In genomic region chr1:168470821-168471473, GRCh38 we compare ENCODE assay signal across 8 cellular contexts.
A peak's percentile ranks its signal among the peaks of the same experiment; 100 is the strongest.
DNase-seq lines count a peak whose midpoint lies in the region; ATAC-seq and TF ChIP-seq lines count a peak whose summit lies in the region.

No MANE protein-coding gene starts in this region.

- H3K27ac ChIP-seq in HEK293 (ENCODE audit: extremely low read depth, low read depth, low read length) (no peak overlapping the region), neuronal stem cell (replicated peaks; ENCODE audit: low read length) (no peak overlapping the region)

- H2BK120ac ChIP-seq in neuronal stem cell (ENCODE audit: low read depth, low read length) = no peak overlapping the region

- peaks cover 16% of the 10 kb centered on the region for H3K4me1 ChIP-seq in HEK293 (ENCODE audit: control insufficient read depth, insufficient read depth, low read length)
- peaks cover 0 to 6% of the 10 kb centered on the region in 2 donors for H3K4me1 ChIP-seq in neuronal stem cell (ENCODE audit: control insufficient read depth in 2 of 2, insufficient read depth in 1 of 2, low read depth in 1 of 2, low read length in 2 of 2)

- H3K36me3 Mint-ChIP-seq in activated CD4-positive, alpha-beta memory T cell treated with anti-CD3 and anti-CD28 coated beads for 36 hours = peaks cover 4% of the 10 kb centered on the region
- H3K36me3 Mint-ChIP-seq in immature natural killer cell = peaks cover 11 to 12% (median 12%) of the 10 kb centered on the region in 3 donors
- H3K36me3 Mint-ChIP-seq in naive thymus-derived CD8-positive, alpha-beta T cell = peaks cover 0 to 14% (median 8%) of the 10 kb centered on the region in 3 donors

- no peak overlapping the region for H3K4ac ChIP-seq in neuronal stem cell (ENCODE audit: low read length)

- H3K18ac ChIP-seq in neuronal stem cell (ENCODE audit: low read length) = no peak overlapping the region

- no peak overlapping the region for H2BK12ac ChIP-seq in neuronal stem cell (ENCODE audit: low read length)

- H4K91ac ChIP-seq in neuronal stem cell (ENCODE audit: low read depth, low read length, poor library complexity) = no peak overlapping the region

- no peaks in the 10 kb centered on the region for H3K27me3 Mint-ChIP-seq in activated CD4-positive, alpha-beta memory T cell treated with anti-CD3 and anti-CD28 coated beads for 36 hours
- H3K27me3 Mint-ChIP-seq in immature natural killer cell (ENCODE audit: low read depth in 3 of 3) = peaks cover 2% of the 10 kb centered on the region in 3 donors
- H3K27me3 Mint-ChIP-seq in naive thymus-derived CD8-positive, alpha-beta T cell = no peaks in the 10 kb centered on the region

- POLR2A ChIA-PET in HEK293 (lab: Yijun Ruan, JAX) = interaction anchor here (0.8 kb wide), 1 partner anchor 18 kb away, joined by 3 read pairs; no protein-coding TSS in a partner anchor
- POLR2A ChIA-PET in activated CD4-positive, alpha-beta memory T cell treated with anti-CD3 and anti-CD28 coated beads for 36 hours (lab: Charles Lee) = no interaction called here
- POLR2A ChIA-PET in naive thymus-derived CD8-positive, alpha-beta T cell (lab: Charles Lee) = interaction anchor here (0.7 kb wide), 1 partner anchor 61 kb away, joined by 4 read pairs; no protein-coding TSS in a partner anchor

- ATAC-seq in HG02973 (IDR thresholded peaks at IDR 0.05; ENCODE audit: unreplicated experiment) (no peak), HG03097 (IDR thresholded peaks at IDR 0.05; ENCODE audit: low FRiP score, unreplicated experiment) (no peak)
- ATAC-seq in naive thymus-derived CD8-positive, alpha-beta T cell = no peak

- no peak overlapping the region for H3K9ac ChIP-seq in neuronal stem cell (ENCODE audit: low read depth, low read length, poor library complexity)

- H2AFZ ChIP-seq in neuronal stem cell (ENCODE audit: low read length) = no peak overlapping the region

- TF ChIP-seq CTCF in HEK293 (tag by site-specific recombination; IDR thresholded peaks at IDR 0.05) = no peak

- H4K8ac ChIP-seq in neuronal stem cell (ENCODE audit: low read depth, low read length) = no peak overlapping the region

- H3K4me1 Mint-ChIP-seq in activated CD4-positive, alpha-beta memory T cell treated with anti-CD3 and anti-CD28 coated beads for 36 hours (ENCODE audit: low read depth) = peaks cover 51% of the 10 kb centered on the region
- peaks cover 63 to 64% of the 10 kb centered on the region in 2 donors for H3K4me1 Mint-ChIP-seq in immature natural killer cell
- H3K4me1 Mint-ChIP-seq in naive thymus-derived CD8-positive, alpha-beta T cell = peaks cover 25 to 71% (median 59%) of the 10 kb centered on the region in 4 donors

- no peaks in the 10 kb centered on the region for H3K79me1 ChIP-seq in neuronal stem cell (ENCODE audit: low read depth, low read length)

- no peak overlapping the region for H2BK15ac ChIP-seq in neuronal stem cell (ENCODE audit: low read length)

- H3K27me3 ChIP-seq in neuronal stem cell (ENCODE audit: control insufficient read depth in 3 of 3, insufficient read depth in 3 of 3, low read depth in 1 of 3, low read length in 3 of 3) = no peaks in the 10 kb centered on the region

- no peak overlapping the region for H3K4me3 ChIP-seq in HEK293 (ENCODE audit: low read depth, low read length)
- no peak overlapping the region for H3K4me3 ChIP-seq in neuronal stem cell (ENCODE audit: low read length in 2 of 2)

- no peak overlapping the region for H3K14ac ChIP-seq in neuronal stem cell (ENCODE audit: low read length)

- peak overlapping the region; percentile 6 for H3K27ac Mint-ChIP-seq in activated CD4-positive, alpha-beta memory T cell treated with anti-CD3 and anti-CD28 coated beads for 36 hours
- peak overlapping the region in 4 of 6 donors; percentile 57 to 94 (median 74) for H3K27ac Mint-ChIP-seq in immature natural killer cell
- peak overlapping the region in 3 of 10 donors; percentile 15 to 96 (median 20) for H3K27ac Mint-ChIP-seq in naive thymus-derived CD8-positive, alpha-beta T cell

- H2BK5ac ChIP-seq in neuronal stem cell (ENCODE audit: low read length) = no peak overlapping the region

- in situ Hi-C loops in ACHN (cut with HindIII; ENCODE audit: low pct_ligation_motif_present, low pct_unique_long_range_greater_than_20kb, low sequenced_read_pairs) = no loop called here

- WGBS in neuronal stem cell (ENCODE audit: extremely low coverage in 2 of 2, insufficient read length in 2 of 2, insufficient replicate concordance in 1 of 2), 2 donors = no CpG with 5 or more reads among the region's 2 CpGs

- peaks cover 16% of the 10 kb centered on the region for H3K9me3 Mint-ChIP-seq in activated CD4-positive, alpha-beta memory T cell treated with anti-CD3 and anti-CD28 coated beads for 36 hours
- H3K9me3 Mint-ChIP-seq in immature natural killer cell = peaks cover 0 to 9% (median 4%) of the 10 kb centered on the region in 6 donors
- peaks cover 0 to 16% (median 8%) of the 10 kb centered on the region in 9 donors for H3K9me3 Mint-ChIP-seq in naive thymus-derived CD8-positive, alpha-beta T cell

- H3K4me2 ChIP-seq in neuronal stem cell (ENCODE audit: insufficient read depth, low read length, poor library complexity, severe bottlenecking) = no peak overlapping the region

- intact Hi-C loops in activated CD4-positive, alpha-beta memory T cell treated with anti-CD3 and anti-CD28 coated beads for 36 hours (cut with micrococcal nuclease) = no loop called here

- DNase-seq in ACHN (peak; percentile 96), immature natural killer cell (no peak), neuronal stem cell (ENCODE audit: low spot score) (no peak)
- DNase-seq in activated CD4-positive, alpha-beta memory T cell treated with anti-CD3 and anti-CD28 coated beads for 36 hours = no peak
- DNase-seq in naive thymus-derived CD8-positive, alpha-beta T cell = no peak

- H2AK5ac ChIP-seq in neuronal stem cell (ENCODE audit: low read depth, low read length) = no peak overlapping the region

- H3K9me3 ChIP-seq in HEK293 (ENCODE audit: control insufficient read depth, insufficient read depth, low read depth, low read length) = no peaks in the 10 kb centered on the region
- peaks cover 0 to 3% of the 10 kb centered on the region in 2 donors for H3K9me3 ChIP-seq in neuronal stem cell (replicated peaks in 1 of 2; ENCODE audit: control insufficient read depth in 2 of 2, insufficient read depth in 1 of 2, low read depth in 1 of 2, low read length in 2 of 2)

- CTCF ChIA-PET in HEK293 (lab: Yijun Ruan, JAX) = interaction anchor here (0.6 to 1.1 kb wide), 6 partner anchors 10 to 392 kb away, joined by 3 to 6 read pairs (median 3); no protein-coding TSS in a partner anchor
- CTCF ChIA-PET in activated CD4-positive, alpha-beta memory T cell treated with anti-CD3 and anti-CD28 coated beads for 36 hours (lab: Charles Lee) = interaction anchor here (2.3 to 2.5 kb wide), 2 partner anchors 31 to 128 kb away, joined by 9 to 13 read pairs; no protein-coding TSS in a partner anchor

- H3K23ac ChIP-seq in neuronal stem cell (ENCODE audit: low read depth, low read length, poor library complexity) = no peak overlapping the region

- no peak overlapping the region for H3K4me3 Mint-ChIP-seq in activated CD4-positive, alpha-beta memory T cell treated with anti-CD3 and anti-CD28 coated beads for 36 hours
- peak overlapping the region in 1 of 5 donors; percentile 42 for H3K4me3 Mint-ChIP-seq in immature natural killer cell
- no peak overlapping the region for H3K4me3 Mint-ChIP-seq in naive thymus-derived CD8-positive, alpha-beta T cell

- no peaks in the 10 kb centered on the region for H3K36me3 ChIP-seq in HEK293 (ENCODE audit: control insufficient read depth in 2 of 2, insufficient read depth in 1 of 2, low read length in 2 of 2)
- no peaks in the 10 kb centered on the region for H3K36me3 ChIP-seq in neuronal stem cell (replicated peaks in 1 of 2; ENCODE audit: control insufficient read depth in 2 of 2, insufficient read depth in 2 of 2, low read length in 2 of 2)

TF ChIP-seq in HEK293, 187 proteins besides CTCF, POLR2A, EP300 and RAD21 (continues in another document):
- TF ChIP-seq ZBTB17 (tag by site-specific recombination; IDR thresholded peaks at IDR 0.05) (peak; percentile 57), PRDM10 (tag by site-specific recombination; IDR thresholded peaks at IDR 0.05) (peak; percentile 43), ZNF423 (tag by site-specific recombination; IDR thresholded peaks at IDR 0.05) (no peak), ZNF211 (tag by site-specific recombination; IDR thresholded peaks at IDR 0.05; ENCODE audit: low read depth) (no peak), ZNF707 (tag by site-specific recombination; IDR thresholded peaks at IDR 0.05) (no peak)
